In genomic region chr13:42039946-42040729, GRCh38 we compare ENCODE assay signal across 8 cellular contexts. TPM values are rescaled to one million over a fixed set of nuclear protein-coding genes. Genes with fewer than 3 reads are reported as not detected.
DNase-seq lines count a peak whose midpoint lies in the region; ATAC-seq and TF ChIP-seq lines count a peak whose summit lies in the region.

No MANE protein-coding gene starts in this region.

- no peaks in the 10 kb centered on the region for H3K27me3 ChIP-seq in colonic mucosa

- no peak for TF ChIP-seq CTCF in colonic mucosa (IDR thresholded peaks at IDR 0.05)

- H3K4me3 ChIP-seq in colonic mucosa, result peak overlapping the region; percentile 92

- peak overlapping the region; percentile 82 to 91 for H3K9ac ChIP-seq in colonic mucosa (ENCODE audit: low read depth in 2 of 2, low read length in 2 of 2)

- H3K9me3 ChIP-seq in colonic mucosa, result no peaks in the 10 kb centered on the region

- no peaks in the 10 kb centered on the region for H3K36me3 ChIP-seq in colonic mucosa

- ATAC-seq in GM18861 (IDR thresholded peaks at IDR 0.05; ENCODE audit: unreplicated experiment) (peak; percentile 49), HG03066 (IDR thresholded peaks at IDR 0.05; ENCODE audit: low read depth, unreplicated experiment) (peak; percentile 52), left lobe of liver (peak; percentile 89)

- peak overlapping the region; percentile 96 for H3K27ac ChIP-seq in colonic mucosa

- DNase-seq in AG08395 (ENCODE audit: low spot score) (peak; percentile 96), NCI-H2227 (lab: John Stamatoyannopoulos, UW; ENCODE audit: unreplicated experiment) (peak; percentile 87), colonic mucosa (peak; percentile 95), left lobe of liver (ENCODE audit: low spot score) (peak; percentile 93)
- peak; percentile 87 for DNase-seq in activated CD4-positive, alpha-beta T cell treated with anti-CD3 and anti-CD28 coated beads for 48 hours
- peak; percentile 87 to 90 for DNase-seq in stimulated activated CD4-positive, alpha-beta T cell treated with anti-CD3 and anti-CD28 coated beads, Interleukin-2, amount 100 ng/mL, for 24 hours

- intact Hi-C loops in colonic mucosa (cut with DNase I), result loop anchor here (5.0 kb wide), 1 partner anchor 78 kb away; the partner anchor contains the start of gene VWA8

- no peaks in the 10 kb centered on the region for H3K4me1 ChIP-seq in colonic mucosa

RNA-seq across cellular contexts. Expression of gene DGKH, which starts 8.3 kb away (rescaled TPM):
- total RNA-seq in colonic mucosa (10 to 100 TPM; 15.5 to 17.9 TPM), left lobe of liver (1.1 TPM)

Comparison
In these comparisons a context has a peak if more than half of its experiments do, and no peak if none do; other contexts are left out.
1. Peak in every context shown above with its lines: DNase-seq, ATAC-seq, H3K4me3 ChIP-seq and H3K27ac ChIP-seq.